17 cellular contexts compared by ENCODE assay signal in genomic region chr21:44019568-44019958, GRCh38. TPM values are rescaled to one million over a fixed set of nuclear protein-coding genes. Genes with fewer than 3 reads are reported as not detected.
DNase-seq lines count a peak whose midpoint lies in the region; ATAC-seq and TF ChIP-seq lines count a peak whose summit lies in the region.
"Had no signal": no experiment of that assay in that cellular context is flagged by ENCODE, and none has a peak within 500 bp of the region (broad histone marks: within the 10 kb centered on the region; RNA-seq: fewer than 3 reads in every experiment).

No MANE protein-coding gene starts in this region.

- H3K9me3 ChIP-seq in CD8-positive, alpha-beta memory T cell (ENCODE audit: low read length): no peaks in the 10 kb centered on the region
- H3K9me3 ChIP-seq: A549, heart left ventricle, upper lobe of left lung had no signal

- DNase-seq in activated CD4-positive, alpha-beta T cell treated with anti-CD3 and anti-CD28 coated beads, Interleukin-2, amount 10 ng/mL, durations not matched to agents 24 days and 14 days: no peak
- DNase-seq in activated CD4-positive, alpha-beta T cell treated with anti-CD3 and anti-CD28 coated beads, Interleukin-2, amount 50 U/mL, for 48 hours: no peak
- no peak for DNase-seq in CD8-positive, alpha-beta memory T cell
- DNase-seq in natural killer cell (no peak), NCI-H748 (lab: John Stamatoyannopoulos, UW; ENCODE audit: unreplicated experiment) (no peak), RKO (ENCODE audit: low spot score) (no peak)
- DNase-seq: caudate nucleus; heart left ventricle; mammary epithelial cell; NCI-H1417; NCI-H2171; NCI-H748 treated with DMSO at 0.1 percent for 48 hours; stimulated activated naive CD4-positive, alpha-beta T cell; upper lobe of left lung had no signal

- no peaks in the 10 kb centered on the region for H3K27me3 ChIP-seq in CD8-positive, alpha-beta memory T cell (ENCODE audit: insufficient read depth, low read length, poor library complexity, severe bottlenecking)
- H3K27me3 ChIP-seq: heart left ventricle, upper lobe of left lung had no signal

- CTCF ChIA-PET in CD8-positive, alpha-beta memory T cell (lab: Charles Lee): interaction anchor here (1.2 kb wide), 1 partner anchor 12 kb away, joined by 3 read pairs; no protein-coding TSS in a partner anchor

- H3K4me1 Mint-ChIP-seq in activated CD4-positive, alpha-beta T cell treated with anti-CD3 and anti-CD28 coated beads, Interleukin-2, amount 10 ng/mL, durations not matched to agents 24 days and 14 days: peaks cover 63% of the 10 kb centered on the region
- H3K4me1 Mint-ChIP-seq in CD8-positive, alpha-beta memory T cell: peaks cover 73 to 93% (median 92%) of the 10 kb centered on the region in 3 donors
- H3K4me1 Mint-ChIP-seq in activated naive CD8-positive, alpha-beta T cell (ENCODE audit: low read depth): peaks cover 80% of the 10 kb centered on the region
- peaks cover 82 to 87% of the 10 kb centered on the region in 2 donors for H3K4me1 Mint-ChIP-seq in natural killer cell

- no peak for ATAC-seq in natural killer cell
- no peak for ATAC-seq in GM21528 (IDR thresholded peaks at IDR 0.05; ENCODE audit: low FRiP score, unreplicated experiment)
- ATAC-seq: heart left ventricle had no signal

- intact Hi-C loops in activated CD4-positive, alpha-beta T cell treated with anti-CD3 and anti-CD28 coated beads, Interleukin-2, amount 10 ng/mL, durations not matched to agents 24 days and 14 days (cut with micrococcal nuclease): no loop called here
- intact Hi-C loops in natural killer cell (cut with micrococcal nuclease): loop anchor here (10.0 kb wide), 1 partner anchor 355 kb away; no protein-coding TSS in a partner anchor

- POLR2A ChIA-PET in CD8-positive, alpha-beta memory T cell (lab: Charles Lee): no interaction called here

- no peaks in the 10 kb centered on the region for H3K27me3 Mint-ChIP-seq in activated CD4-positive, alpha-beta T cell treated with anti-CD3 and anti-CD28 coated beads, Interleukin-2, amount 10 ng/mL, durations not matched to agents 24 days and 14 days
- H3K27me3 Mint-ChIP-seq in CD8-positive, alpha-beta memory T cell: no peaks in the 10 kb centered on the region
- H3K27me3 Mint-ChIP-seq in activated naive CD8-positive, alpha-beta T cell: no peaks in the 10 kb centered on the region
- no peaks in the 10 kb centered on the region for H3K27me3 Mint-ChIP-seq in natural killer cell (ENCODE audit: low read depth in 2 of 2)

- peaks cover 14% of the 10 kb centered on the region for H3K36me3 Mint-ChIP-seq in activated CD4-positive, alpha-beta T cell treated with anti-CD3 and anti-CD28 coated beads, Interleukin-2, amount 10 ng/mL, durations not matched to agents 24 days and 14 days (ENCODE audit: low read depth)
- peaks cover 0 to 20% (median 2%) of the 10 kb centered on the region in 3 donors for H3K36me3 Mint-ChIP-seq in CD8-positive, alpha-beta memory T cell
- H3K36me3 Mint-ChIP-seq in activated naive CD8-positive, alpha-beta T cell: no peaks in the 10 kb centered on the region
- no peaks in the 10 kb centered on the region for H3K36me3 Mint-ChIP-seq in natural killer cell

- H3K9me3 Mint-ChIP-seq in activated CD4-positive, alpha-beta T cell treated with anti-CD3 and anti-CD28 coated beads, Interleukin-2, amount 10 ng/mL, durations not matched to agents 24 days and 14 days: no peaks in the 10 kb centered on the region
- no peaks in the 10 kb centered on the region for H3K9me3 Mint-ChIP-seq in CD8-positive, alpha-beta memory T cell
- no peaks in the 10 kb centered on the region for H3K9me3 Mint-ChIP-seq in activated naive CD8-positive, alpha-beta T cell (ENCODE audit: low read depth)
- H3K9me3 Mint-ChIP-seq in natural killer cell: no peaks in the 10 kb centered on the region

- H3K27ac Mint-ChIP-seq in activated CD4-positive, alpha-beta T cell treated with anti-CD3 and anti-CD28 coated beads, Interleukin-2, amount 10 ng/mL, durations not matched to agents 24 days and 14 days: peak overlapping the region; percentile 49
- H3K27ac Mint-ChIP-seq in CD8-positive, alpha-beta memory T cell: peak overlapping the region; percentile 72 to 92 (median 86)
- H3K27ac Mint-ChIP-seq in activated naive CD8-positive, alpha-beta T cell: peak overlapping the region; percentile 78
- H3K27ac Mint-ChIP-seq in natural killer cell: peak overlapping the region; percentile 83 to 95

- peak overlapping the region; percentile 30 for H3K4me3 Mint-ChIP-seq in activated CD4-positive, alpha-beta T cell treated with anti-CD3 and anti-CD28 coated beads, Interleukin-2, amount 10 ng/mL, durations not matched to agents 24 days and 14 days
- peak overlapping the region in 6 of 7 donors; percentile 46 to 81 (median 67) for H3K4me3 Mint-ChIP-seq in CD8-positive, alpha-beta memory T cell
- peak overlapping the region; percentile 62 for H3K4me3 Mint-ChIP-seq in activated naive CD8-positive, alpha-beta T cell
- peak overlapping the region; percentile 87 for H3K4me3 Mint-ChIP-seq in natural killer cell

- H3K4me3 ChIP-seq in CD8-positive, alpha-beta memory T cell (ENCODE audit: low read length): no peak overlapping the region
- H3K4me3 ChIP-seq: A549, heart left ventricle, upper lobe of left lung had no signal

- H3K4me1 ChIP-seq in CD8-positive, alpha-beta memory T cell (ENCODE audit: insufficient read depth, low read length): peaks cover 86% of the 10 kb centered on the region

- no peaks in the 10 kb centered on the region for H3K36me3 ChIP-seq in CD8-positive, alpha-beta memory T cell (ENCODE audit: insufficient read depth, low read length)
- H3K36me3 ChIP-seq: heart left ventricle, upper lobe of left lung had no signal

- TF ChIP-seq CTCF in natural killer cell (IDR thresholded peaks at IDR 0.05): no peak

- peak overlapping the region; percentile 52 for H3K27ac ChIP-seq in CD8-positive, alpha-beta memory T cell (ENCODE audit: low read depth, low read length)
- H3K27ac ChIP-seq: A549, upper lobe of left lung had no signal

RNA-seq across cellular contexts. Expression of gene TRAPPC10, which starts 7.5 kb away (rescaled TPM):
- 69.6 and 75.0 TPM in 2 replicates for total RNA-seq in activated CD4-positive, alpha-beta T cell treated with anti-CD3 and anti-CD28 coated beads, Interleukin-2, amount 10 ng/mL, durations not matched to agents 24 days and 14 days
- total RNA-seq in CD8-positive, alpha-beta memory T cell: 10 to 100 TPM; 50.0 to 54.7 TPM
- polyA plus RNA-seq in CD8-positive, alpha-beta memory T cell: 45.1 TPM
- 100 to 1,000 TPM; 187 to 232 (median 213) TPM for total RNA-seq in natural killer cell

Comparison
In these comparisons a context has a peak if more than half of its experiments do, and no peak if none do; other contexts are left out.
1. H3K4me3 Mint-ChIP-seq: peak in every context shown above with its lines; median percentile 87 in natural killer cell; 67 in CD8-positive, alpha-beta memory T cell; 62 in activated naive CD8-positive, alpha-beta T cell; 30 in activated CD4-positive, alpha-beta T cell treated with anti-CD3 and anti-CD28 coated beads, Interleukin-2, amount 10 ng/mL, durations not matched to agents 24 days and 14 days.